Comparison of ENCODE assay signal across 8 cellular contexts in genomic region chr9:2241461-2241874, GRCh38.
A peak's percentile ranks its signal among the peaks of the same experiment; 100 is the strongest.
DNase-seq lines count a peak whose midpoint lies in the region; ATAC-seq, FAIRE-seq and TF ChIP-seq lines count a peak whose summit lies in the region.

No MANE protein-coding gene starts in this region.

- intact Hi-C loops in Calu3 (cut with micrococcal nuclease; ENCODE audit: unreplicated experiment) (loop anchor here (5.0 to 10.0 kb wide), 3 partner anchors 53 to 383 kb away; partner anchors contain the start of gene VLDLR), natural killer cell (cut with micrococcal nuclease) (no loop called here)

- DNase-seq in Calu3 (no peak), SK-N-MC (ENCODE audit: low read depth, low spot score) (peak; percentile 39), fibroblast of gingiva (ENCODE audit: low read depth) (peak; percentile 75), natural killer cell (no peak), GM10266 (ENCODE audit: extremely low spot score) (no peak), NCI-H1092 treated with DMSO at 0.1 percent for 48 hours (lab: John Stamatoyannopoulos, UW) (no peak), urothelium cell line (ENCODE audit: low spot score) (no peak)

- H3K4me3 ChIP-seq in SK-N-MC = peak overlapping the region; percentile 72

- peaks cover 20% of the 10 kb centered on the region for H3K36me3 Mint-ChIP-seq in Calu3 (ENCODE audit: insufficient read depth, unreplicated experiment)
- no peaks in the 10 kb centered on the region for H3K36me3 Mint-ChIP-seq in natural killer cell

- no TSS peak for BruUV-seq in Calu3 (replicated peaks; lab: Mats Ljungman, UMichigan)

- H3K36me3 ChIP-seq in SK-N-MC (ENCODE audit: insufficient read depth, low read length) = no peaks in the 10 kb centered on the region

- peaks cover 36% of the 10 kb centered on the region for H3K4me1 Mint-ChIP-seq in Calu3 (ENCODE audit: low read depth, unreplicated experiment)
- H3K4me1 Mint-ChIP-seq in natural killer cell = peaks cover 20 to 23% of the 10 kb centered on the region in 2 donors

- H3K27me3 Mint-ChIP-seq in Calu3 (ENCODE audit: unreplicated experiment) = no peaks in the 10 kb centered on the region
- H3K27me3 Mint-ChIP-seq in natural killer cell (ENCODE audit: low read depth in 2 of 2) = peaks cover 14 to 30% of the 10 kb centered on the region in 2 donors

- peaks cover 2% of the 10 kb centered on the region for H3K9me3 Mint-ChIP-seq in Calu3 (ENCODE audit: low read depth, unreplicated experiment)
- H3K9me3 Mint-ChIP-seq in natural killer cell = no peaks in the 10 kb centered on the region

- no peak for FAIRE-seq in urothelium cell line (lab: Jason Lieb, UNC)

- no peaks in the 10 kb centered on the region for H3K9me3 ChIP-seq in SK-N-MC (ENCODE audit: low read depth, low read length)

- H3K27ac ChIP-seq in SK-N-MC = no peak overlapping the region

- no peak overlapping the region for H3K9ac ChIP-seq in SK-N-MC (ENCODE audit: insufficient read length)

- H3K4me3 Mint-ChIP-seq in Calu3 (ENCODE audit: low read depth, unreplicated experiment) (peak overlapping the region; percentile 77), natural killer cell (peak overlapping the region; percentile 91)

- peak overlapping the region; percentile 83 for H3K27ac Mint-ChIP-seq in Calu3 (ENCODE audit: unreplicated experiment)
- peak overlapping the region in 1 of 2 donors; percentile 60 for H3K27ac Mint-ChIP-seq in natural killer cell

- ATAC-seq in GM21619 (IDR thresholded peaks at IDR 0.05; ENCODE audit: unreplicated experiment) (peak; percentile 10), natural killer cell (peak in 2 of 3 donors; percentile 24 to 29)

- CTCF ChIA-PET in Calu3 (lab: Charles Lee) = interaction anchor here (0.5 kb wide), 1 partner anchor 424 kb away, joined by 3 read pairs; no protein-coding TSS in a partner anchor

- TF ChIP-seq CTCF in Calu3 (IDR thresholded peaks at IDR 0.05; ENCODE audit: unreplicated experiment) (no peak), natural killer cell (IDR thresholded peaks at IDR 0.05) (no peak), GM10266 (IDR thresholded peaks at IDR 0.05; ENCODE audit: control insufficient read depth, insufficient read depth, low read depth, missing control alignments) (no peak)

Comparison
In these comparisons a context has a peak if more than half of its experiments do, and no peak if none do; other contexts are left out.
1. DNase-seq: peak in SK-N-MC (single experiment) and fibroblast of gingiva (single experiment); none in Calu3 (single experiment), natural killer cell (single experiment), GM10266 (single experiment), NCI-H1092 treated with DMSO at 0.1 percent for 48 hours (single experiment) and urothelium cell line (single experiment).